21 cellular contexts compared by ENCODE assay signal in the genomic region with DNA sequence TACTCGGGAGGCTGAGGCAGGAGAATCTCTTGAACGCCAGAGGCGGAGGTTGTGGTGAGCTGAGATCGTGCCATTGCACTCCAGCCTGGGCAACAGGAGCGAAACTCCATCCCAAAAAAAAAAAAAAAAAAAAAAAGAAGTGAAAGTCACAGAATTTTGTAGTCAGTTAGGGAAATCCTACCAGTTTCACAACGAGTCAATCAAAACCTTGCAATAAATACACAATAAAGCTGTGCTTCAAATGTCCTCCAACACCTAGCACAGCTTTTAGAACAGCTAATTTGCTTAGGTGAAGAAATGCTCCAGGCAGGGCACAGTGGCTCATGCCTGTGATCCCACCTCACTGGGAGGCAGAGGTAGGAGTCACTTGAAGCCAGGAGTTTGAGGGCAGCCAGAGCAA.
"Had no signal": no experiment of that assay in that cellular context is flagged by ENCODE, and none has a peak within 500 bp of the region (broad histone marks: within the 10 kb centered on the region; RNA-seq: fewer than 3 reads in every experiment).

No MANE protein-coding gene starts in this region.

- H3K4me1 ChIP-seq: colonic mucosa had no signal

- H3K9me3 ChIP-seq: colonic mucosa, esophagus muscularis mucosa, left lung, mucosa of descending colon, ovary, right lobe of liver, spleen, stomach, thoracic aorta, upper lobe of right lung had no signal

- DNase-seq: activated effector memory CD4-positive, alpha-beta T cell treated with anti-CD3 and anti-CD28 coated beads, Interleukin-2, amount 50 U/mL, for 16 hours; central memory CD4-positive, alpha-beta T cell; colonic mucosa; effector CD4-positive, alpha-beta T cell; hippocampal formation; kidney; left lung; mammary epithelial cell; mucosa of descending colon; naive thymus-derived CD4-positive, alpha-beta T cell; ovary; spleen; stomach; SW 1271; T1000; upper lobe of right lung had no signal

- H3K36me3 ChIP-seq: colonic mucosa, esophagus muscularis mucosa, left lung, ovary, right lobe of liver, spleen, stomach, thoracic aorta, upper lobe of right lung had no signal

- FAIRE-seq: kidney had no signal

- H3K27me3 ChIP-seq: colonic mucosa, esophagus muscularis mucosa, left lung, ovary, right lobe of liver, spleen, stomach, upper lobe of right lung had no signal

- H3K27ac ChIP-seq: colonic mucosa, esophagus muscularis mucosa, left lung, ovary, right lobe of liver, stomach, thoracic aorta, upper lobe of right lung, VCaP had no signal

- H3K4me3 ChIP-seq: colonic mucosa, esophagus muscularis mucosa, left lung, mucosa of descending colon, ovary, right lobe of liver, spleen, stomach, thoracic aorta, upper lobe of right lung had no signal

- ATAC-seq: activated naive CD4-positive, alpha-beta T cell treated with anti-CD3 and anti-CD28 coated beads, Interleukin-2, amount 50 U/mL, for 72 hours; left lung; mucosa of descending colon; naive thymus-derived CD4-positive, alpha-beta T cell; right lobe of liver; upper lobe of right lung had no signal
